ENCODE assay signal across 15 cellular contexts in the genomic region with DNA sequence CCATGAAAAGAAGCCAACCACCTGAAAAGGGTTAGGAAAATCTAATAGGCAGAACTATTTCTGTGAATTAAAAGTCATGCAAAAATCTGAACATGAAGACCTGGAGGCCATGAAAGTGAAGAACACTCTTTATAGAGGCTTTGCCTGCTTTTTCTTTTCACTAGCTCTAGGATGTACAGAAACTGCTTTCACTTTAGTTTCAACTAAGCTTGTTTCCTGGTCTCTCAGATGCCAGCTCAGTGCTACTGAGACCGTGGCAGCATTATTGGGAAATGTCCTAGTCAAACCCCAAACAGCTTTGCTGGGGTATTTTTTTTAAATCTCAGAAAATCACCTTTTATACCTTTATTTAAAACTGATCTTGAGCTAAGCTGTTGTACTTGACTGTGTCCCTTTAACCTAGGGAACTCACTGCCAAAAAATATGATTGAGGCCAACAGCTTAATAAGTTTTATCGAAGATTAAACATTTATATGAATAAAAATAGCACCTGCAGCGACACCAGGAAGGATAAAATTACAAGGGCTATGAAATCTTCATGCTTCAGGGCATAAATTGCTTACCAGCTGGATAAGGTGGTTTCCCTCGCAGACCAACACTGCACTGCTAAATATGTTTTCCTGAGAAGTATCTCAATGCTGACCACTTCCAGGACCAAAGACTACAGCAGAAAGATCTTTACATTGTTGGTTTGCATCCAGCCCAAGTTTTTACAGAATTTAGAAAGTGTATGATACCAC.
"Had no signal": no experiment of that assay in that cellular context is flagged by ENCODE, and none has a peak within 500 bp of the region (broad histone marks: within the 10 kb centered on the region; RNA-seq: fewer than 3 reads in every experiment).

No MANE protein-coding gene starts in this region.

- DNase-seq: effector memory CD4-positive, alpha-beta T cell; gastrocnemius medialis; left lung; lower lobe of right lung; natural killer cell; right cardiac atrium; small intestine; stimulated activated CD4-positive, alpha-beta T cell treated with anti-CD3 and anti-CD28 coated beads, Interleukin-12 subunit alpha, Interleukin-12 subunit beta, amount 100 ng/mL, for 4 hours; stimulated activated naive CD4-positive, alpha-beta T cell; tibial artery; upper lobe of left lung had no signal

- H3K27me3 ChIP-seq: gastrocnemius medialis, left lung, tibial artery, upper lobe of left lung, vagina had no signal

- H3K27ac ChIP-seq: epithelial cell of prostate, esophagus muscularis mucosa, gastrocnemius medialis, left lung, lower lobe of right lung, tibial artery, upper lobe of left lung, vagina had no signal

- H3K4me3 ChIP-seq: esophagus muscularis mucosa, gastrocnemius medialis, left lung, lower lobe of right lung, tibial artery, upper lobe of left lung, vagina had no signal

- H3K4me1 ChIP-seq: esophagus muscularis mucosa, gastrocnemius medialis, left lung, lower lobe of right lung, tibial artery, upper lobe of left lung, vagina had no signal

- H3K9me3 ChIP-seq: esophagus muscularis mucosa, gastrocnemius medialis, lower lobe of right lung, tibial artery, vagina had no signal

- H3K36me3 ChIP-seq: esophagus muscularis mucosa, gastrocnemius medialis, left lung, lower lobe of right lung, tibial artery, upper lobe of left lung, vagina had no signal

- FAIRE-seq: keratinocyte, small intestine had no signal
